In genomic region chr3:155188036-155188435, GRCh38 we compare ENCODE assay signal across 1 cellular context.
TF ChIP-seq lines count a peak whose summit lies in the region.

No MANE protein-coding gene starts in this region.

TF ChIP-seq in IMR-90, 13 proteins besides CTCF, POLR2A, EP300 and RAD21 (continued from another document):
- TF ChIP-seq RCOR1 (IDR thresholded peaks at IDR 0.05; ENCODE audit: insufficient replicate concordance, low read length), result no peak
- no peak for TF ChIP-seq MAFK (IDR thresholded peaks at IDR 0.05; ENCODE audit: low read depth, low read length)
